ENCODE assay signal across 1 cellular context in the genomic region with DNA sequence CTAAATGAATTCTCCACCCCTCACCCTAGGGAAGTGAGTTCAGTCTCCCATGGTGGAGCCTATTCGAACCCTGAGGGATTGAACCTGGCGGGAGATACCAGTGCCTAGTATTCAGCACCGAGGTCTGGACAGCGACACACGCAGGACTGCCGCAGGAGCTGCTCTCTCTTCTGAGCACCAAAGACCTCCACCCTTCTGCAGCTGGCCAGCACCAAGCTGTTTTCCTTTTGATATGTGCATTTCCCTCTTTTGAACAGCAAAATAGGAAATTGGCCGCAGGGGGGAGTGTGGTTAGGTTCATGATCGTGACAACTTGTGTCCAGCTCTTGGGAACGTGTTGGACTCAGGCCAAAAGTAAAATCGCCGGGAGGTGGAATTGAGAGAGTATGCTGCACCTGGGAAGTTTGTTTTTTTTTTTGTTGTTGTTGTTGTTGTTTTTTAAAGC.
TF ChIP-seq lines count a peak whose summit lies in the region.

No MANE protein-coding gene starts in this region.

TF ChIP-seq in HepG2, 621 proteins besides CTCF, POLR2A, EP300 and RAD21 (continued from another document and continues in another):
- TF ChIP-seq, protein P1, sequence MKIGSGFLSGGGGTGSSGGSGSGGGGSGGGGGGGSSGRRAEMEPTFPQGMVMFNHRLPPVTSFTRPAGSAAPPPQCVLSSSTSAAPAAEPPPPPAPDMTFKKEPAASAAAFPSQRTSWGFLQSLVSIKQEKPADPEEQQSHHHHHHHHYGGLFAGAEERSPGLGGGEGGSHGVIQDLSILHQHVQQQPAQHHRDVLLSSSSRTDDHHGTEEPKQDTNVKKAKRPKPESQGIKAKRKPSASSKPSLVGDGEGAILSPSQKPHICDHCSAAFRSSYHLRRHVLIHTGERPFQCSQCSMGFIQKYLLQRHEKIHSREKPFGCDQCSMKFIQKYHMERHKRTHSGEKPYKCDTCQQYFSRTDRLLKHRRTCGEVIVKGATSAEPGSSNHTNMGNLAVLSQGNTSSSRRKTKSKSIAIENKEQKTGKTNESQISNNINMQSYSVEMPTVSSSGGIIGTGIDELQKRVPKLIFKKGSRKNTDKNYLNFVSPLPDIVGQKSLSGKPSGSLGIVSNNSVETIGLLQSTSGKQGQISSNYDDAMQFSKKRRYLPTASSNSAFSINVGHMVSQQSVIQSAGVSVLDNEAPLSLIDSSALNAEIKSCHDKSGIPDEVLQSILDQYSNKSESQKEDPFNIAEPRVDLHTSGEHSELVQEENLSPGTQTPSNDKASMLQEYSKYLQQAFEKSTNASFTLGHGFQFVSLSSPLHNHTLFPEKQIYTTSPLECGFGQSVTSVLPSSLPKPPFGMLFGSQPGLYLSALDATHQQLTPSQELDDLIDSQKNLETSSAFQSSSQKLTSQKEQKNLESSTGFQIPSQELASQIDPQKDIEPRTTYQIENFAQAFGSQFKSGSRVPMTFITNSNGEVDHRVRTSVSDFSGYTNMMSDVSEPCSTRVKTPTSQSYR (CRISPR knock-in tag; IDR thresholded peaks at IDR 0.05; ENCODE audit: borderline replicate concordance) = peak; percentile 54; the same call in 1 of the 2 replicates
- peak; percentile 73; the same call in 1 of the 2 replicates for TF ChIP-seq ERF (CRISPR knock-in tag; IDR thresholded peaks at IDR 0.05)
- peak; percentile 71; the same call in 1 of the 2 replicates for TF ChIP-seq ZNF205 (CRISPR knock-in tag; IDR thresholded peaks at IDR 0.05)
- TF ChIP-seq PPARG (CRISPR knock-in tag; conservative IDR thresholded peaks at IDR 0.05) = 0 out of 2 replicates have a peak, but pooled peaks have one; percentile 17
- no peak for TF ChIP-seq FOXA3 (CRISPR knock-in tag; IDR thresholded peaks at IDR 0.05)
- TF ChIP-seq, protein P2, sequence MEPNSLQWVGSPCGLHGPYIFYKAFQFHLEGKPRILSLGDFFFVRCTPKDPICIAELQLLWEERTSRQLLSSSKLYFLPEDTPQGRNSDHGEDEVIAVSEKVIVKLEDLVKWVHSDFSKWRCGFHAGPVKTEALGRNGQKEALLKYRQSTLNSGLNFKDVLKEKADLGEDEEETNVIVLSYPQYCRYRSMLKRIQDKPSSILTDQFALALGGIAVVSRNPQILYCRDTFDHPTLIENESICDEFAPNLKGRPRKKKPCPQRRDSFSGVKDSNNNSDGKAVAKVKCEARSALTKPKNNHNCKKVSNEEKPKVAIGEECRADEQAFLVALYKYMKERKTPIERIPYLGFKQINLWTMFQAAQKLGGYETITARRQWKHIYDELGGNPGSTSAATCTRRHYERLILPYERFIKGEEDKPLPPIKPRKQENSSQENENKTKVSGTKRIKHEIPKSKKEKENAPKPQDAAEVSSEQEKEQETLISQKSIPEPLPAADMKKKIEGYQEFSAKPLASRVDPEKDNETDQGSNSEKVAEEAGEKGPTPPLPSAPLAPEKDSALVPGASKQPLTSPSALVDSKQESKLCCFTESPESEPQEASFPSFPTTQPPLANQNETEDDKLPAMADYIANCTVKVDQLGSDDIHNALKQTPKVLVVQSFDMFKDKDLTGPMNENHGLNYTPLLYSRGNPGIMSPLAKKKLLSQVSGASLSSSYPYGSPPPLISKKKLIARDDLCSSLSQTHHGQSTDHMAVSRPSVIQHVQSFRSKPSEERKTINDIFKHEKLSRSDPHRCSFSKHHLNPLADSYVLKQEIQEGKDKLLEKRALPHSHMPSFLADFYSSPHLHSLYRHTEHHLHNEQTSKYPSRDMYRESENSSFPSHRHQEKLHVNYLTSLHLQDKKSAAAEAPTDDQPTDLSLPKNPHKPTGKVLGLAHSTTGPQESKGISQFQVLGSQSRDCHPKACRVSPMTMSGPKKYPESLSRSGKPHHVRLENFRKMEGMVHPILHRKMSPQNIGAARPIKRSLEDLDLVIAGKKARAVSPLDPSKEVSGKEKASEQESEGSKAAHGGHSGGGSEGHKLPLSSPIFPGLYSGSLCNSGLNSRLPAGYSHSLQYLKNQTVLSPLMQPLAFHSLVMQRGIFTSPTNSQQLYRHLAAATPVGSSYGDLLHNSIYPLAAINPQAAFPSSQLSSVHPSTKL (CRISPR knock-in tag; IDR thresholded peaks at IDR 0.05) = peak; percentile 39; the same call in 1 of the 2 replicates
- TF ChIP-seq, protein P3, sequence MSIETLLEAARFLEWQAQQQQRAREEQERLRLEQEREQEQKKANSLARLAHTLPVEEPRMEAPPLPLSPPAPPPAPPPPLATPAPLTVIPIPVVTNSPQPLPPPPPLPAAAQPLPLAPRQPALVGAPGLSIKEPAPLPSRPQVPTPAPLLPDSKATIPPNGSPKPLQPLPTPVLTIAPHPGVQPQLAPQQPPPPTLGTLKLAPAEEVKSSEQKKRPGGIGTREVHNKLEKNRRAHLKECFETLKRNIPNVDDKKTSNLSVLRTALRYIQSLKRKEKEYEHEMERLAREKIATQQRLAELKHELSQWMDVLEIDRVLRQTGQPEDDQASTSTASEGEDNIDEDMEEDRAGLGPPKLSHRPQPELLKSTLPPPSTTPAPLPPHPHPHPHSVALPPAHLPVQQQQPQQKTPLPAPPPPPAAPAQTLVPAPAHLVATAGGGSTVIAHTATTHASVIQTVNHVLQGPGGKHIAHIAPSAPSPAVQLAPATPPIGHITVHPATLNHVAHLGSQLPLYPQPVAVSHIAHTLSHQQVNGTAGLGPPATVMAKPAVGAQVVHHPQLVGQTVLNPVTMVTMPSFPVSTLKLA (IDR thresholded peaks at IDR 0.05) = no peak
- TF ChIP-seq EHMT2 (IDR thresholded peaks at IDR 0.05; ENCODE audit: borderline replicate concordance, low read depth, low read length) = peak; percentile 98
- TF ChIP-seq ZNF552 (CRISPR knock-in tag; IDR thresholded peaks at IDR 0.05; ENCODE audit: borderline replicate concordance) = no peak
- TF ChIP-seq, protein P4, sequence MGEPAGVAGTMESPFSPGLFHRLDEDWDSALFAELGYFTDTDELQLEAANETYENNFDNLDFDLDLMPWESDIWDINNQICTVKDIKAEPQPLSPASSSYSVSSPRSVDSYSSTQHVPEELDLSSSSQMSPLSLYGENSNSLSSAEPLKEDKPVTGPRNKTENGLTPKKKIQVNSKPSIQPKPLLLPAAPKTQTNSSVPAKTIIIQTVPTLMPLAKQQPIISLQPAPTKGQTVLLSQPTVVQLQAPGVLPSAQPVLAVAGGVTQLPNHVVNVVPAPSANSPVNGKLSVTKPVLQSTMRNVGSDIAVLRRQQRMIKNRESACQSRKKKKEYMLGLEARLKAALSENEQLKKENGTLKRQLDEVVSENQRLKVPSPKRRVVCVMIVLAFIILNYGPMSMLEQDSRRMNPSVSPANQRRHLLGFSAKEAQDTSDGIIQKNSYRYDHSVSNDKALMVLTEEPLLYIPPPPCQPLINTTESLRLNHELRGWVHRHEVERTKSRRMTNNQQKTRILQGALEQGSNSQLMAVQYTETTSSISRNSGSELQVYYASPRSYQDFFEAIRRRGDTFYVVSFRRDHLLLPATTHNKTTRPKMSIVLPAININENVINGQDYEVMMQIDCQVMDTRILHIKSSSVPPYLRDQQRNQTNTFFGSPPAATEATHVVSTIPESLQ (CRISPR knock-in tag; conservative IDR thresholded peaks at IDR 0.05) = 0 out of 2 replicates have a peak, but pooled peaks have one; percentile 47
- no peak for TF ChIP-seq ASH2L (IDR thresholded peaks at IDR 0.05; ENCODE audit: insufficient read length, low read depth, low read length)
- TF ChIP-seq, protein P5, sequence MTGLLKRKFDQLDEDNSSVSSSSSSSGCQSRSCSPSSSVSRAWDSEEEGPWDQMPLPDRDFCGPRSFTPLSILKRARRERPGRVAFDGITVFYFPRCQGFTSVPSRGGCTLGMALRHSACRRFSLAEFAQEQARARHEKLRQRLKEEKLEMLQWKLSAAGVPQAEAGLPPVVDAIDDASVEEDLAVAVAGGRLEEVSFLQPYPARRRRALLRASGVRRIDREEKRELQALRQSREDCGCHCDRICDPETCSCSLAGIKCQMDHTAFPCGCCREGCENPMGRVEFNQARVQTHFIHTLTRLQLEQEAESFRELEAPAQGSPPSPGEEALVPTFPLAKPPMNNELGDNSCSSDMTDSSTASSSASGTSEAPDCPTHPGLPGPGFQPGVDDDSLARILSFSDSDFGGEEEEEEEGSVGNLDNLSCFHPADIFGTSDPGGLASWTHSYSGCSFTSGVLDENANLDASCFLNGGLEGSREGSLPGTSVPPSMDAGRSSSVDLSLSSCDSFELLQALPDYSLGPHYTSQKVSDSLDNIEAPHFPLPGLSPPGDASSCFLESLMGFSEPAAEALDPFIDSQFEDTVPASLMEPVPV (CRISPR knock-in tag; IDR thresholded peaks at IDR 0.05) = no peak
- no peak for TF ChIP-seq ZSCAN25 (CRISPR knock-in tag; IDR thresholded peaks at IDR 0.05)
- TF ChIP-seq, protein P6, sequence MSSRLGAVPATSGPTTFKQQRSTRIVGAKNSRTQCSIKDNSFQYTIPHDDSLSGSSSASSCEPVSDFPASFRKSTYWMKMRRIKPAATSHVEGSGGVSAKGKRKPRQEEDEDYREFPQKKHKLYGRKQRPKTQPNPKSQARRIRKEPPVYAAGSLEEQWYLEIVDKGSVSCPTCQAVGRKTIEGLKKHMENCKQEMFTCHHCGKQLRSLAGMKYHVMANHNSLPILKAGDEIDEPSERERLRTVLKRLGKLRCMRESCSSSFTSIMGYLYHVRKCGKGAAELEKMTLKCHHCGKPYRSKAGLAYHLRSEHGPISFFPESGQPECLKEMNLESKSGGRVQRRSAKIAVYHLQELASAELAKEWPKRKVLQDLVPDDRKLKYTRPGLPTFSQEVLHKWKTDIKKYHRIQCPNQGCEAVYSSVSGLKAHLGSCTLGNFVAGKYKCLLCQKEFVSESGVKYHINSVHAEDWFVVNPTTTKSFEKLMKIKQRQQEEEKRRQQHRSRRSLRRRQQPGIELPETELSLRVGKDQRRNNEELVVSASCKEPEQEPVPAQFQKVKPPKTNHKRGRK (CRISPR knock-in tag; IDR thresholded peaks at IDR 0.05) = no peak
- TF ChIP-seq SAP130 (CRISPR knock-in tag; IDR thresholded peaks at IDR 0.05; ENCODE audit: low read depth) = peak; percentile 56; the same call in 1 of the 2 replicates
- no peak for TF ChIP-seq SP1 (IDR thresholded peaks at IDR 0.05)
- TF ChIP-seq SP1 (CRISPR knock-in tag; IDR thresholded peaks at IDR 0.05) = no peak
- TF ChIP-seq HNRNPH1 (optimal IDR thresholded peaks at IDR 0.05; ENCODE audit: low read depth, low read length) = no peak
- TF ChIP-seq ZBTB20 (CRISPR knock-in tag; IDR thresholded peaks at IDR 0.05; ENCODE audit: borderline replicate concordance, low read depth) = peak; percentile 29; the same call in 1 of the 2 replicates
- TF ChIP-seq, protein P7, sequence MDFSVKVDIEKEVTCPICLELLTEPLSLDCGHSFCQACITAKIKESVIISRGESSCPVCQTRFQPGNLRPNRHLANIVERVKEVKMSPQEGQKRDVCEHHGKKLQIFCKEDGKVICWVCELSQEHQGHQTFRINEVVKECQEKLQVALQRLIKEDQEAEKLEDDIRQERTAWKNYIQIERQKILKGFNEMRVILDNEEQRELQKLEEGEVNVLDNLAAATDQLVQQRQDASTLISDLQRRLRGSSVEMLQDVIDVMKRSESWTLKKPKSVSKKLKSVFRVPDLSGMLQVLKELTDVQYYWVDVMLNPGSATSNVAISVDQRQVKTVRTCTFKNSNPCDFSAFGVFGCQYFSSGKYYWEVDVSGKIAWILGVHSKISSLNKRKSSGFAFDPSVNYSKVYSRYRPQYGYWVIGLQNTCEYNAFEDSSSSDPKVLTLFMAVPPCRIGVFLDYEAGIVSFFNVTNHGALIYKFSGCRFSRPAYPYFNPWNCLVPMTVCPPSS (IDR thresholded peaks at IDR 0.05) = no peak
- peak in 1 of 2 experiments; percentile 69; a peak in 1 of 4 replicates for TF ChIP-seq KLF16 (CRISPR knock-in tag; IDR thresholded peaks at IDR 0.05)
- TF ChIP-seq, protein P8, sequence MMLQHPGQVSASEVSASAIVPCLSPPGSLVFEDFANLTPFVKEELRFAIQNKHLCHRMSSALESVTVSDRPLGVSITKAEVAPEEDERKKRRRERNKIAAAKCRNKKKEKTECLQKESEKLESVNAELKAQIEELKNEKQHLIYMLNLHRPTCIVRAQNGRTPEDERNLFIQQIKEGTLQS (CRISPR knock-in tag; IDR thresholded peaks at IDR 0.05) = 0 out of 2 replicates have a peak, but pooled peaks have one; percentile 30
- no peak for TF ChIP-seq CEBPB (IDR thresholded peaks at IDR 0.05; ENCODE audit: borderline replicate concordance, low read depth, low read length)
- no peak for TF ChIP-seq ISL2 (CRISPR knock-in tag; IDR thresholded peaks at IDR 0.05)
- TF ChIP-seq ZNF75D (CRISPR knock-in tag; IDR thresholded peaks at IDR 0.05; ENCODE audit: borderline replicate concordance) = no peak
- TF ChIP-seq ZNF558 (CRISPR knock-in tag; IDR thresholded peaks at IDR 0.05; ENCODE audit: borderline replicate concordance) = peak; percentile 54; the same call in 1 of the 2 replicates
- TF ChIP-seq, protein P9, sequence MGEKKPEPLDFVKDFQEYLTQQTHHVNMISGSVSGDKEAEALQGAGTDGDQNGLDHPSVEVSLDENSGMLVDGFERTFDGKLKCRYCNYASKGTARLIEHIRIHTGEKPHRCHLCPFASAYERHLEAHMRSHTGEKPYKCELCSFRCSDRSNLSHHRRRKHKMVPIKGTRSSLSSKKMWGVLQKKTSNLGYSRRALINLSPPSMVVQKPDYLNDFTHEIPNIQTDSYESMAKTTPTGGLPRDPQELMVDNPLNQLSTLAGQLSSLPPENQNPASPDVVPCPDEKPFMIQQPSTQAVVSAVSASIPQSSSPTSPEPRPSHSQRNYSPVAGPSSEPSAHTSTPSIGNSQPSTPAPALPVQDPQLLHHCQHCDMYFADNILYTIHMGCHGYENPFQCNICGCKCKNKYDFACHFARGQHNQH (CRISPR knock-in tag; IDR thresholded peaks at IDR 0.05) = 0 out of 2 replicates have a peak, but pooled peaks have one; percentile 57
- no peak for TF ChIP-seq RFX1 (IDR thresholded peaks at IDR 0.05)
- TF ChIP-seq, protein P10, sequence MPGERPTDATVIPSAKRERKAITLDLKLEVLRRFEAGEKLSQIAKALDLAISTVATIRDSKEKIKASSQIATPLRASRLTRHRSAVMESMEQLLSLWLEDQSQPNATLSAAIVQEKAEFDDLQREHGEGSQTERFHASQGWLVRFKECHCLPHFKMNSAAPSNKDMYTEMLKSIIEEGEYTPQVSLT (CRISPR knock-in tag; IDR thresholded peaks at IDR 0.05; ENCODE audit: borderline replicate concordance, low read depth) = no peak
